In genomic region chr15:64092864-64093626, GRCh38 we compare ENCODE assay signal across 1 cellular context.
TF ChIP-seq lines count a peak whose summit lies in the region.

No MANE protein-coding gene starts in this region.

TF ChIP-seq in GM23338, 12 proteins besides CTCF, POLR2A, EP300 and RAD21 (continued from another document):
- TF ChIP-seq ZNF462 (CRISPR knock-in tag; IDR thresholded peaks at IDR 0.05): no peak
- TF ChIP-seq ETS1 (IDR thresholded peaks at IDR 0.05): no peak
- TF ChIP-seq POLR2AphosphoS5 (IDR thresholded peaks at IDR 0.05; ENCODE audit: low read depth): no peak
- TF ChIP-seq EZH2phosphoT487 (IDR thresholded peaks at IDR 0.05; ENCODE audit: unreplicated experiment): no peak
- no peak for TF ChIP-seq CREB1 (CRISPR knock-in tag; IDR thresholded peaks at IDR 0.05; ENCODE audit: low read depth)
- no peak for TF ChIP-seq NANOG (IDR thresholded peaks at IDR 0.05; ENCODE audit: borderline replicate concordance)
- no peak for TF ChIP-seq ZNF114 (CRISPR knock-in tag; IDR thresholded peaks at IDR 0.05)
- no peak for TF ChIP-seq REST (IDR thresholded peaks at IDR 0.05; ENCODE audit: unreplicated experiment)
